ENCODE assay signal across 8 cellular contexts in the genomic region with DNA sequence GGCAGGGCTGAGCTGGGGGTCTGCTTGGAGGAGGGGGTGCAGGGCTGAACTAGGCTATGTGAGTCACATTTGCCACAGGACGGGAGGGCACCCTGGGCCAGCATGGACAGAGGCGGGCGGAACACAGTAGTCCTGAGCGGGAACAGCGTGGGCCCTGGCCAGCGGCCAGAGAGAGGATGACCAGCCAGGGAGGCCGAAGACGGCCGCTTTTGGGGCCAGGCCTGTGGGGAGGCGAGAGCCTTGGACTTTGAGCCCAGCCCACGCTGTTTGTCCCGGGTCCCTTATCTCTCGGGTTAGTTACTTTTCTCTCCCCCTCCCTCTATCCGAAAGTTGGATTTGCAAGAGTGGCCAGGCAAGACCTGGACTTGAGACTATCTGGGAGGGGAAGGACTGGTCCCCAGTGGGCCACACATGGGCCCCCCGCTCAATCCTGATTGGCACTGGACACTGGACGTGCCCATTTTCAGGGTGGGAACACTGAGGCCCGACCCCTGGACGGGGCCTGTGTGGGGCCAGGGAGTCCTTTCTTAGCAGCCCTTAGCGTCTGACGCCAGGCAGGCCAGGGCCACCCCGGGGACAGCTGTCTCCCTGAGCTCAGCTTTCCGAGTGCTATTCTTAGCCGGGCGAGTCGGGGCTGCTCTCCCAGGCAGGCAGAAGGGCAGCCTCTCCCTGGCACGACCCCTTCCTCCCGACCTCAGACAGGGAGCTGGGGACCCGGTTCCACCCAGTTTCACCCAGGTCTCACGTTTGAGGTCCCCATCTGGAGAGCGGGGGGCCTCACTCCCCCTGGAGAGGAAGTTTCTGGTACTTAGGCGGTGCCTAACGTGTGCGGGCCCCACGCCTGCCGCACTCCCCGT. TPM values are rescaled to one million over a fixed set of nuclear protein-coding genes. Genes with fewer than 3 reads are reported as not detected.
DNase-seq lines count a peak whose midpoint lies in the region; ATAC-seq, FAIRE-seq and TF ChIP-seq lines count a peak whose summit lies in the region.

No MANE protein-coding gene starts in this region.

- H3K36me3 ChIP-seq in A673 (ENCODE audit: insufficient read depth, low read length, poor library complexity, severe bottlenecking) (no peaks in the 10 kb centered on the region), neutrophil (peaks cover 2% of the 10 kb centered on the region)

- intact Hi-C loops in A673 (cut with micrococcal nuclease; ENCODE audit: unreplicated experiment): no loop called here

- peak overlapping the region; percentile 48 for H3K27ac ChIP-seq in A673 (ENCODE audit: low read depth, low read length, poor library complexity, severe bottlenecking)
- no peak overlapping the region for H3K27ac ChIP-seq in neutrophil

- peak; percentile 55 for ATAC-seq in SK-N-SH treated with all-trans-retinoic acid at 6 μM for 48 hours
- no peak for ATAC-seq in HG03565 (IDR thresholded peaks at IDR 0.05; ENCODE audit: unreplicated experiment)

- H3K4me1 ChIP-seq in A673 (ENCODE audit: insufficient read depth, low read length, poor library complexity, severe bottlenecking) (peaks cover 26% of the 10 kb centered on the region), neutrophil (ENCODE audit: control insufficient read depth in 1 of 2, insufficient read depth in 1 of 2, low read depth in 1 of 2, low read length in 1 of 2) (peaks cover 24 to 30% of the 10 kb centered on the region in 2 experiments)

- H3K9me3 ChIP-seq in A673 (ENCODE audit: low read depth, low read length, poor library complexity, severe bottlenecking) (no peaks in the 10 kb centered on the region), neutrophil (no peaks in the 10 kb centered on the region)

- no peak for DNase-seq in A673 (ENCODE audit: low spot score)
- no peak for DNase-seq in fibroblast of pulmonary artery (ENCODE audit: low read depth)
- DNase-seq in GM19239 (ENCODE audit: insufficient read length, low spot score): no peak
- DNase-seq in foreskin melanocyte: no peak

- no TSS peak for BruUV-seq in A673 (replicated peaks; lab: Mats Ljungman, UMichigan)

- TF ChIP-seq CTCF in A673 (conservative IDR thresholded peaks at IDR 0.05; ENCODE audit: low read depth, low read length): no peak
- no peak for TF ChIP-seq CTCF in GM12875 (IDR thresholded peaks at IDR 0.05; ENCODE audit: borderline replicate concordance, insufficient read depth, low read depth, low read length)
- no peak for TF ChIP-seq CTCF in fibroblast of pulmonary artery (IDR thresholded peaks at IDR 0.05; ENCODE audit: low read length, missing control alignments)
- no peak for TF ChIP-seq CTCF in neutrophil (IDR thresholded peaks at IDR 0.05)

- peak overlapping the region; percentile 80 for H3K4me3 ChIP-seq in A673 (ENCODE audit: low read depth, low read length, poor library complexity, severe bottlenecking)
- peak overlapping the region; percentile 41 for H3K4me3 ChIP-seq in GM12875 (ENCODE audit: low read depth, low read length)
- peak overlapping the region; percentile 55 for H3K4me3 ChIP-seq in fibroblast of pulmonary artery (replicated peaks; ENCODE audit: low read depth, low read length)
- H3K4me3 ChIP-seq in neutrophil (ENCODE audit: low read depth in 1 of 2, low read length in 1 of 2): peak overlapping the region; percentile 35 to 54

- H3K27me3 ChIP-seq in A673 (replicated peaks; ENCODE audit: insufficient read depth, low read depth, low read length, poor library complexity): no peaks in the 10 kb centered on the region
- H3K27me3 ChIP-seq in neutrophil: peaks cover 56% of the 10 kb centered on the region

- CTCF ChIA-PET in A673 (lab: Charles Lee): no interaction called here

- POLR2A ChIA-PET in A673 (lab: Charles Lee; ENCODE audit: low non-redundant PET): no interaction called here

- no peak for FAIRE-seq in GM19239 (lab: Jason Lieb, UNC)

TF ChIP-seq in SK-N-SH treated with all-trans-retinoic acid at 6 μM for 48 hours, 23 proteins besides CTCF, POLR2A, EP300 and RAD21:
- TF ChIP-seq ZFP3 (CRISPR knock-in tag; IDR thresholded peaks at IDR 0.05) (0 out of 2 replicates have a peak, but pooled peaks have one; percentile 32), CSDC2 (CRISPR knock-in tag; IDR thresholded peaks at IDR 0.05) (0 out of 2 replicates have a peak, but pooled peaks have one; percentile 52), OSR1 (CRISPR knock-in tag; IDR thresholded peaks at IDR 0.05) (no peak)

RNA-seq across cellular contexts. Expression of gene GAMT, which starts 0.8 kb away (rescaled TPM):
- 18.8 and 28.5 TPM in 2 replicates for total RNA-seq in A673 (2021)

RNA-seq across cellular contexts. Expression of gene DAZAP1, which starts 6.9 kb away (rescaled TPM):
- 222 and 229 TPM in 2 replicates for total RNA-seq in A673 (2021)

RNA-seq across cellular contexts. Expression of gene NDUFS7, which starts 16.8 kb away (rescaled TPM):
- 101 and 111 TPM in 2 replicates for total RNA-seq in A673 (2021)

RNA-seq across cellular contexts. Expression of gene RPS15, which starts 37.7 kb away (rescaled TPM):
- 1,685 and 1,696 TPM in 2 replicates for total RNA-seq in A673 (2021)

RNA-seq across cellular contexts. Expression of gene APC2, which starts 49.4 kb away (rescaled TPM):
- 1.3 and 1.9 TPM in 2 replicates for total RNA-seq in A673 (2021)
